9 cellular contexts compared by ENCODE assay signal in genomic region chr6:27684264-27685211, GRCh38.
A peak's percentile ranks its signal among the peaks of the same experiment; 100 is the strongest.
DNase-seq lines count a peak whose midpoint lies in the region; ATAC-seq and TF ChIP-seq lines count a peak whose summit lies in the region.
"Had no signal": no experiment of that assay in that cellular context is flagged by ENCODE, and none has a peak within 500 bp of the region (broad histone marks: within the 10 kb centered on the region; RNA-seq: fewer than 3 reads in every experiment).

No MANE protein-coding gene starts in this region.

- H3K27me3 Mint-ChIP-seq in T-helper 17 cell = peaks cover 34% of the 10 kb centered on the region

- H3K36me3 ChIP-seq in mammary epithelial cell (ENCODE audit: insufficient read depth, low read length) (no peaks in the 10 kb centered on the region), neuronal stem cell (replicated peaks in 1 of 2; ENCODE audit: control insufficient read depth in 2 of 2, insufficient read depth in 2 of 2, low read length in 2 of 2) (no peaks in the 10 kb centered on the region)
- H3K36me3 ChIP-seq: adrenal gland had no signal

- no peak overlapping the region for H4K8ac ChIP-seq in neuronal stem cell (ENCODE audit: low read depth, low read length)

- ATAC-seq in T-helper 17 cell (no peak), HG02938 (IDR thresholded peaks at IDR 0.05; ENCODE audit: unreplicated experiment) (no peak), HG02571 (IDR thresholded peaks at IDR 0.05; ENCODE audit: unreplicated experiment) (no peak)

- H3K4me3 ChIP-seq in mammary epithelial cell (replicated peaks in 1 of 3; ENCODE audit: insufficient read depth in 1 of 3, low read depth in 2 of 3, low read length in 3 of 3) = no peak overlapping the region
- H3K4me3 ChIP-seq in neuronal stem cell (ENCODE audit: low read length in 2 of 2) = no peak overlapping the region
- H3K4me3 ChIP-seq: adrenal gland had no signal

- no peak overlapping the region for H2BK15ac ChIP-seq in neuronal stem cell (ENCODE audit: low read length)

- H3K36me3 Mint-ChIP-seq in T-helper 17 cell (ENCODE audit: low read depth) = no peaks in the 10 kb centered on the region

- H3K79me1 ChIP-seq in neuronal stem cell (ENCODE audit: low read depth, low read length) = no peaks in the 10 kb centered on the region

- peak overlapping the region; percentile 91 for H3K27ac Mint-ChIP-seq in T-helper 17 cell

- H3K18ac ChIP-seq in neuronal stem cell (ENCODE audit: low read length) = no peak overlapping the region

- H3K9me3 ChIP-seq in T-helper 17 cell (ENCODE audit: control insufficient read depth, low read length, poor library complexity, severe bottlenecking) (peaks cover 10% of the 10 kb centered on the region), mammary epithelial cell (replicated peaks; ENCODE audit: insufficient read depth, low read length) (no peaks in the 10 kb centered on the region), neuronal stem cell (replicated peaks in 1 of 2; ENCODE audit: control insufficient read depth in 2 of 2, insufficient read depth in 1 of 2, low read depth in 1 of 2, low read length in 2 of 2) (no peaks in the 10 kb centered on the region)
- H3K9me3 ChIP-seq: adrenal gland had no signal

- no peak overlapping the region for H2BK5ac ChIP-seq in neuronal stem cell (ENCODE audit: low read length)

- no peak overlapping the region for H2BK120ac ChIP-seq in neuronal stem cell (ENCODE audit: low read depth, low read length)

- no peak overlapping the region for H4K91ac ChIP-seq in neuronal stem cell (ENCODE audit: low read depth, low read length, poor library complexity)

- H3K4me1 Mint-ChIP-seq in T-helper 17 cell = peaks cover 25% of the 10 kb centered on the region

- H3K27me3 ChIP-seq in mammary epithelial cell (ENCODE audit: insufficient read depth, low read length) = peaks cover 2% of the 10 kb centered on the region
- H3K27me3 ChIP-seq in neuronal stem cell (ENCODE audit: control insufficient read depth in 3 of 3, insufficient read depth in 3 of 3, low read depth in 1 of 3, low read length in 3 of 3) = peaks cover 0 to 17% (median 17%) of the 10 kb centered on the region in 3 experiments

- TF ChIP-seq CTCF in GM10266 (IDR thresholded peaks at IDR 0.05; ENCODE audit: control insufficient read depth, insufficient read depth, low read depth, missing control alignments) (no peak), mammary epithelial cell (conservative IDR thresholded peaks at IDR 0.05 in 1 of 2, IDR thresholded peaks at IDR 0.05 in 1 of 2; ENCODE audit: extremely low read depth in 1 of 2, insufficient read depth in 1 of 2, low read depth in 1 of 2, low read length in 2 of 2) (no peak)

- no peak overlapping the region for H2AFZ ChIP-seq in mammary epithelial cell (ENCODE audit: low read depth, low read length)
- no peak overlapping the region for H2AFZ ChIP-seq in neuronal stem cell (ENCODE audit: low read length)

- CTCF ChIA-PET in mammary epithelial cell (lab: Charles Lee; ENCODE audit: low non-redundant PET) = no interaction called here

- in situ Hi-C loops in mammary epithelial cell (cut with MboI; ENCODE audit: low sequenced_read_pairs in 2 of 2) = no loop called here

- no peak overlapping the region for H2AK5ac ChIP-seq in neuronal stem cell (ENCODE audit: low read depth, low read length)

- no peak overlapping the region for H2BK12ac ChIP-seq in neuronal stem cell (ENCODE audit: low read length)

- TSS peak; percentile 99 for BruUV-seq in mammary epithelial cell (replicated peaks; lab: Mats Ljungman, UMichigan)

- WGBS in mammary epithelial cell (ENCODE audit: low coverage, missing lambda C conversion rate) = 41% methylated on average over 32 of the region's 34 CpGs
- WGBS in neuronal stem cell (ENCODE audit: extremely low coverage in 2 of 2, insufficient read length in 2 of 2, insufficient replicate concordance in 1 of 2), 2 donors = no CpG with 5 or more reads among the region's 34 CpGs

- intact Hi-C loops in mammary epithelial cell (cut with micrococcal nuclease) = loop anchor here (1.0 to 10.0 kb wide), 7 partner anchors 12 to 1360 kb away; partner anchors contain the start of gene POM121L2

- no peaks in the 10 kb centered on the region for H4K20me1 ChIP-seq in mammary epithelial cell (ENCODE audit: insufficient read depth, low read length)

- H3K9ac ChIP-seq in mammary epithelial cell (ENCODE audit: insufficient read depth, low read length) (no peak overlapping the region), neuronal stem cell (ENCODE audit: low read depth, low read length, poor library complexity) (no peak overlapping the region)

- H3K23ac ChIP-seq in neuronal stem cell (ENCODE audit: low read depth, low read length, poor library complexity) = no peak overlapping the region

- H3K4me1 ChIP-seq in mammary epithelial cell (ENCODE audit: insufficient read depth, low read length) = peaks cover 5% of the 10 kb centered on the region
- no peaks in the 10 kb centered on the region for H3K4me1 ChIP-seq in neuronal stem cell (ENCODE audit: control insufficient read depth in 2 of 2, insufficient read depth in 1 of 2, low read depth in 1 of 2, low read length in 2 of 2)
- H3K4me1 ChIP-seq: adrenal gland had no signal

- H3K4ac ChIP-seq in neuronal stem cell (ENCODE audit: low read length) = no peak overlapping the region

- no peak overlapping the region for H3K27ac ChIP-seq in mammary epithelial cell (ENCODE audit: insufficient read depth, low read depth, low read length)
- no peak overlapping the region for H3K27ac ChIP-seq in neuronal stem cell (replicated peaks; ENCODE audit: low read length)
- H3K27ac ChIP-seq: adrenal gland had no signal

- dilution Hi-C loops in mammary epithelial cell (cut with HindIII; ENCODE audit: low sequenced_read_pairs) = no loop called here

- H3K4me2 ChIP-seq in mammary epithelial cell (ENCODE audit: insufficient read depth, low read depth, low read length) = no peak overlapping the region
- H3K4me2 ChIP-seq in neuronal stem cell (ENCODE audit: insufficient read depth, low read length, poor library complexity, severe bottlenecking) = peak overlapping the region; percentile 19

- no peaks in the 10 kb centered on the region for H3K79me2 ChIP-seq in mammary epithelial cell (ENCODE audit: insufficient read depth, low read length)

- H3K4me3 Mint-ChIP-seq in T-helper 17 cell = peak overlapping the region; percentile 68

- DNase-seq in GM10266 (ENCODE audit: extremely low spot score) (peak; percentile 37), NAMALWA (ENCODE audit: low spot score) (peak; percentile 78), T-helper 17 cell (peak in 2 of 3 donors; percentile 24 to 41), mammary epithelial cell (peak; percentile 92), neuronal stem cell (ENCODE audit: low spot score) (no peak), T1000 (lab: John Stamatoyannopoulos, UW) (no peak)

- H3K14ac ChIP-seq in neuronal stem cell (ENCODE audit: low read length) = no peak overlapping the region

Comparison
In these comparisons a context has a peak if more than half of its experiments do, and no peak if none do; other contexts are left out.
1. DNase-seq: peak in GM10266 (single experiment), NAMALWA (single experiment), T-helper 17 cell (2 of 3) and mammary epithelial cell (single experiment); none in neuronal stem cell (single experiment) and T1000 (single experiment).